Comparison of ENCODE assay signal across 26 cellular contexts in genomic region chr2:124046332-124046731, GRCh38. TPM values are rescaled to one million over a fixed set of nuclear protein-coding genes. Genes with fewer than 3 reads are reported as not detected.
DNase-seq lines count a peak whose midpoint lies in the region; ATAC-seq and TF ChIP-seq lines count a peak whose summit lies in the region.
"Had no signal": no experiment of that assay in that cellular context is flagged by ENCODE, and none has a peak within 500 bp of the region (broad histone marks: within the 10 kb centered on the region; RNA-seq: fewer than 3 reads in every experiment).

No MANE protein-coding gene starts in this region.

- no peak overlapping the region for H2BK5ac ChIP-seq in H9 (ENCODE audit: insufficient read length, low read length)

- no CpG with 5 or more reads among the region's 3 CpGs for WGBS in H9 (ENCODE audit: extremely low coverage, insufficient read length, low lambda C conversion rate)

- H3K36me3 ChIP-seq in Karpas-422 (ENCODE audit: insufficient read depth, low read length) (no peaks in the 10 kb centered on the region), left ventricle myocardium inferior (no peaks in the 10 kb centered on the region)
- H3K36me3 ChIP-seq: HAP-1 had no signal

- no peak overlapping the region for H2BK120ac ChIP-seq in H9 (ENCODE audit: low read depth, low read length, poor library complexity, severe bottlenecking)

- no peak overlapping the region for H4K91ac ChIP-seq in H9 (ENCODE audit: insufficient read length, low read depth, low read length)

- peaks cover 37 to 38% of the 10 kb centered on the region in 2 experiments for H3K4me1 Mint-ChIP-seq in H9
- H3K4me1 Mint-ChIP-seq in WTC11, result peaks cover 42% of the 10 kb centered on the region
- H3K4me1 Mint-ChIP-seq in mesothelial cell of epicardium, result no peaks in the 10 kb centered on the region

- H3K79me2 ChIP-seq in H9 (ENCODE audit: insufficient read depth, low read length), result no peaks in the 10 kb centered on the region
- no peaks in the 10 kb centered on the region for H3K79me2 ChIP-seq in Karpas-422 (ENCODE audit: low read length)

- H3K79me1 ChIP-seq in H9 (ENCODE audit: insufficient read depth, low read depth, low read length, poor library complexity, severe bottlenecking), result no peaks in the 10 kb centered on the region

- H3K9me3 Mint-ChIP-seq in H9 (no peaks in the 10 kb centered on the region; a peak in 1 of 5 replicates), WTC11 (peaks cover 8% of the 10 kb centered on the region; the same call in 1 of the 2 replicates), mesothelial cell of epicardium (peaks cover 3% of the 10 kb centered on the region)

- no peak overlapping the region for H2BK12ac ChIP-seq in H9 (ENCODE audit: insufficient read length, low read depth, low read length)

- no peak overlapping the region for H3K9ac ChIP-seq in H9 (ENCODE audit: extremely low read depth, insufficient read length, low read length)
- H3K9ac ChIP-seq in Karpas-422 (ENCODE audit: low read length), result no peak overlapping the region

- H2AK5ac ChIP-seq in H9 (ENCODE audit: insufficient read length, low read length), result no peak overlapping the region

- no peak overlapping the region for H3K56ac ChIP-seq in H9 (ENCODE audit: insufficient read length, low read depth, low read length)

- peak; percentile 52 for ATAC-seq in WTC11
- ATAC-seq: CD8-positive, alpha-beta T cell; GM12878; Panc1 had no signal

- no peak overlapping the region for H4K8ac ChIP-seq in H9 (replicated peaks; ENCODE audit: insufficient read length, low read depth, low read length)

- peaks cover 10% of the 10 kb centered on the region; the same call in 1 of the 2 replicates for H3K4me1 ChIP-seq in H9 (ENCODE audit: insufficient read depth, low read length)
- H3K4me1 ChIP-seq in Karpas-422 (ENCODE audit: low read length), result peaks cover 70% of the 10 kb centered on the region
- H3K4me1 ChIP-seq in left ventricle myocardium inferior, result no peaks in the 10 kb centered on the region
- H3K4me1 ChIP-seq: HAP-1 had no signal

- TF ChIP-seq CTCF in H9 (conservative IDR thresholded peaks at IDR 0.05) (no peak), WTC11 (IDR thresholded peaks at IDR 0.05) (no peak), RWPE1 (conservative IDR thresholded peaks at IDR 0.05; ENCODE audit: low read depth) (no peak), mesothelial cell of epicardium (IDR thresholded peaks at IDR 0.05; ENCODE audit: unreplicated experiment) (no peak), left ventricle myocardium inferior (IDR thresholded peaks at IDR 0.05; ENCODE audit: borderline replicate concordance) (no peak)

- POLR2A ChIA-PET in WTC11 (lab: Charles Lee), result no interaction called here
- POLR2A ChIA-PET in RWPE1 (lab: Yijun Ruan, JAX; ENCODE audit: low non-redundant PET), result no interaction called here

- H3K18ac ChIP-seq in H9 (ENCODE audit: insufficient read length, low read depth, low read length), result no peak overlapping the region

- no peak overlapping the region for H2BK15ac ChIP-seq in H9 (ENCODE audit: low read depth, low read length)

- H3K4me3 ChIP-seq in Karpas-422 (ENCODE audit: low read length) (no peak overlapping the region), left ventricle myocardium inferior (no peak overlapping the region)
- H3K4me3 ChIP-seq: GM12878, HAP-1 had no signal

- no peaks in the 10 kb centered on the region for H3K9me2 ChIP-seq in Karpas-422 (replicated peaks; ENCODE audit: insufficient read depth, low read length)

- H3K23ac ChIP-seq in H9 (ENCODE audit: insufficient read length, low read depth, low read length), result no peak overlapping the region

- H2BK20ac ChIP-seq in H9 (ENCODE audit: low read depth, low read length, poor library complexity, severe bottlenecking), result no peak overlapping the region

- no peaks in the 10 kb centered on the region for H3K9me3 ChIP-seq in H9 (ENCODE audit: control insufficient read depth, low read depth, low read length)
- H3K9me3 ChIP-seq in Karpas-422 (ENCODE audit: low read length), result no peaks in the 10 kb centered on the region
- no peaks in the 10 kb centered on the region for H3K9me3 ChIP-seq in left ventricle myocardium inferior (replicated peaks)
- H3K9me3 ChIP-seq: Caco-2, HAP-1 had no signal

- H3K27ac ChIP-seq in H9 (ENCODE audit: insufficient read length, low read depth, low read length) (no peak overlapping the region), Karpas-422 (ENCODE audit: low read length) (peak overlapping the region; percentile 55), RWPE1 (no peak overlapping the region), left ventricle myocardium inferior (replicated peaks) (no peak overlapping the region)

- H3K27me3 ChIP-seq in H9 (ENCODE audit: insufficient read depth, low read length), result no peaks in the 10 kb centered on the region
- H3K27me3 ChIP-seq in Karpas-422 (ENCODE audit: low read length), result no peaks in the 10 kb centered on the region
- peaks cover 5% of the 10 kb centered on the region for H3K27me3 ChIP-seq in left ventricle myocardium inferior (ENCODE audit: low read depth)

- H3K4me3 Mint-ChIP-seq in H9, result peak overlapping the region in 1 of 2 experiments; percentile 22; a peak in 1 of 5 replicates
- H3K4me3 Mint-ChIP-seq in WTC11, result peak overlapping the region; percentile 16
- H3K4me3 Mint-ChIP-seq in mesothelial cell of epicardium, result no peak overlapping the region
- H3K4me3 Mint-ChIP-seq: CD8-positive, alpha-beta T cell; HFFc6 had no signal

- no peaks in the 10 kb centered on the region for H3K27me3 Mint-ChIP-seq in H9 (ENCODE audit: low read depth)
- peaks cover 14% of the 10 kb centered on the region for H3K27me3 Mint-ChIP-seq in WTC11 (ENCODE audit: low read depth)
- no peaks in the 10 kb centered on the region for H3K27me3 Mint-ChIP-seq in mesothelial cell of epicardium (ENCODE audit: low read depth)

- H3T11ph ChIP-seq in H9 (ENCODE audit: low read length), result no peak overlapping the region

- intact Hi-C loops in left ventricle myocardium inferior (cut with micrococcal nuclease), result no loop called here

- H3K4me2 ChIP-seq in H9 (ENCODE audit: insufficient read depth, insufficient read length, low read length), result no peak overlapping the region
- H3K4me2 ChIP-seq in Karpas-422 (ENCODE audit: low read depth, low read length, poor library complexity, severe bottlenecking), result peak overlapping the region; percentile 41

- DNase-seq in H9, result peak; percentile 64
- no peak for DNase-seq in Karpas-422
- peak; percentile 26 for DNase-seq in WTC11 (ENCODE audit: low spot score)
- peak; percentile 38 for DNase-seq in iPS-NIHi11 (ENCODE audit: low spot score)
- DNase-seq in RWPE1 (ENCODE audit: low spot score), result no peak
- no peak for DNase-seq in mesothelial cell of epicardium (ENCODE audit: low spot score in 2 of 2, unreplicated experiment in 2 of 2)
- DNase-seq in H4 (ENCODE audit: low spot score), result no peak
- DNase-seq in left ventricle myocardium inferior, result no peak
- DNase-seq: C1 segment of cervical spinal cord; Caco-2; CD8-positive, alpha-beta T cell; GDM1; HFFc6; NCI-H1092 treated with DMSO at 0.1 percent for 48 hours; NCI-H1436; NCI-H1930; NCI-H2107; NCI-H524 treated with DMSO at 0.1 percent for 48 hours; NCI-H82; SHP77 treated with DMSO at 0.1 percent for 48 hours; T-helper 1 cell had no signal

- H3K36me3 Mint-ChIP-seq in H9 (ENCODE audit: insufficient read depth in 1 of 3, low read depth in 3 of 3), result peaks cover 2 to 14% (median 3%) of the 10 kb centered on the region in 3 experiments; a peak in 4 of 7 replicates
- H3K36me3 Mint-ChIP-seq in WTC11, result no peaks in the 10 kb centered on the region
- no peaks in the 10 kb centered on the region for H3K36me3 Mint-ChIP-seq in mesothelial cell of epicardium
- H3K36me3 Mint-ChIP-seq: CD8-positive, alpha-beta T cell had no signal

- CTCF ChIA-PET in WTC11 (lab: Charles Lee) (interaction anchor here (0.6 to 1.2 kb wide), 3 partner anchors 19 to 147 kb away, joined by 3 read pairs; partner anchors contain the start of gene CNTNAP5), RWPE1 (lab: Yijun Ruan, JAX) (no interaction called here)

- H3K23me2 ChIP-seq in H9 (ENCODE audit: insufficient read length, low read depth, low read length, poor library complexity, severe bottlenecking), result no peaks in the 10 kb centered on the region

- H3K14ac ChIP-seq in H9 (ENCODE audit: insufficient read depth, low read length), result no peak overlapping the region

- H2AFZ ChIP-seq in H9 (ENCODE audit: low read length) (no peak overlapping the region), Karpas-422 (ENCODE audit: low read length) (no peak overlapping the region)

- H4K20me1 ChIP-seq in H9 (ENCODE audit: control insufficient read depth, insufficient read depth, insufficient read length) (no peaks in the 10 kb centered on the region), Karpas-422 (ENCODE audit: insufficient read depth, low read depth, low read length) (no peaks in the 10 kb centered on the region)

- H4K5ac ChIP-seq in H9 (ENCODE audit: insufficient read length, low read depth, low read length), result no peak overlapping the region

- H3K4ac ChIP-seq in H9 (ENCODE audit: low read depth, low read length), result no peak overlapping the region

- peak overlapping the region in 2 of 3 experiments; percentile 56 to 64; a peak in 4 of 7 replicates for H3K27ac Mint-ChIP-seq in H9
- H3K27ac Mint-ChIP-seq in WTC11, result no peak overlapping the region
- no peak overlapping the region for H3K27ac Mint-ChIP-seq in mesothelial cell of epicardium
- H3K27ac Mint-ChIP-seq: CD8-positive, alpha-beta T cell; HFFc6 had no signal

TF ChIP-seq in WTC11, 78 proteins besides CTCF, POLR2A, EP300 and RAD21 (continues in another document):
- no peak for TF ChIP-seq ETV6 (CRISPR knock-in tag; IDR thresholded peaks at IDR 0.05)
- TF ChIP-seq ZMAT4 (CRISPR knock-in tag; IDR thresholded peaks at IDR 0.05), result peak; percentile 64; the same call in 1 of the 2 replicates

RNA-seq across cellular contexts. Expression of gene CNTNAP5, which starts 21.2 kb away (rescaled TPM):
- total RNA-seq in H9 (2021) (0.39 and 0.48 TPM in 2 replicates), WTC11 (2021) (0.22 to 0.57 TPM (median 0.34 TPM) in 3 replicates), mesothelial cell of epicardium (0.22 to 1.1 TPM (median 0.29 TPM) in 3 replicates), left ventricle myocardium inferior (not detected)
- 0.25 and 0.78 TPM in 2 replicates for total RNA-seq in Karpas-422 (2014; rRNA removed; shearing (Covaris generic); ENCODE audit: low replicate concordance)
- total RNA-seq in H4 (2014; rRNA removed; shearing (Covaris generic)), result not detected in 2 replicates
- total RNA-seq: A673; CD8-positive, alpha-beta T cell; GM12878; HFFc6; OCI-LY7 had no signal

Comparison
In these comparisons a context has a peak if more than half of its experiments do, and no peak if none do; other contexts are left out.
1. DNase-seq: peak in H9 (single experiment), WTC11 (single experiment) and iPS-NIHi11 (single experiment); none in Karpas-422 (single experiment), RWPE1 (single experiment), mesothelial cell of epicardium (0 of 2), H4 (single experiment) and left ventricle myocardium inferior (single experiment).
2. H3K27ac Mint-ChIP-seq: peak in H9 (2 of 3); none in WTC11 (single experiment) and mesothelial cell of epicardium (single experiment).